Comparison of ENCODE assay signal across 8 cellular contexts in the genomic region with DNA sequence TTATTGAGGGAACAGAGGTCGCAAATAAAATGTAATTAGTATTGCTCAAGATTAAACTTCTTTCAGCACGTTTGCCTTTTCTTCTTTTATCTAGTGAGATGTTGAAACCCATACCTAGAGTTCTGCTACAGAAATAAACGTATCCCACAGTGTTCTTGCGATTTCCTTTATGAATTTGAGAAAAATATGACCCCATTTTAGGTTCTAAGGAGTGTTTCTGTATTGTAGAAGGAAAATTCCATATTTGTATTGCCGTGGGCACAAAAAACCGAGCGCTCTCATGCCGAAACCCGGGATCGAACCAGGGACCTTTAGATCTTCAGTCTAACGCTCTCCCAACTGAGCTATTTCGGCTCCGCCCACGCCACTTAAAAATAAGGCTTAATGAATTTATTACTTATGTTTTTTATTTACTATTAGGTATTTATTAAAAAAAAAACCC. TPM values are rescaled to one million over a fixed set of nuclear protein-coding genes. Genes with fewer than 3 reads are reported as not detected.
A peak's percentile ranks its signal among the peaks of the same experiment; 100 is the strongest.
DNase-seq lines count a peak whose midpoint lies in the region; ATAC-seq and TF ChIP-seq lines count a peak whose summit lies in the region.

No MANE protein-coding gene starts in this region.

- peaks cover 0 to 1% (median 0%) of the 10 kb centered on the region in 4 donors for H3K36me3 ChIP-seq in liver (ENCODE audit: control insufficient read depth in 4 of 4, insufficient read depth in 3 of 4, low read depth in 1 of 4, low read length in 3 of 4)

- H3K27ac ChIP-seq in liver (ENCODE audit: low read depth in 1 of 2, low read length in 2 of 2), result peak overlapping the region; percentile 84 to 88

- peak overlapping the region; percentile 81 for H3K4me3 ChIP-seq in choroid plexus epithelial cell (ENCODE audit: low read depth, low read length)
- H3K4me3 ChIP-seq in liver (ENCODE audit: low read depth in 1 of 3, low read length in 3 of 3), result peak overlapping the region; percentile 60 to 98 (median 84)

- DNase-seq in DMS114 treated with DMSO at 0.1 percent for 48 hours (lab: John Stamatoyannopoulos, UW; ENCODE audit: unreplicated experiment) (peak; percentile 91), NCI-H2227 (lab: John Stamatoyannopoulos, UW; ENCODE audit: unreplicated experiment) (peak; percentile 91), choroid plexus epithelial cell (ENCODE audit: low read depth) (peak; percentile 73), NCI-H1048 (lab: John Stamatoyannopoulos, UW) (no peak)
- DNase-seq in activated CD4-positive, CD25-positive, alpha-beta regulatory T cell treated with anti-CD3 and anti-CD28 coated beads, Interleukin-2, amount 50 U/mL, for 72 hours, result peak; percentile 80
- DNase-seq in stimulated activated CD4-positive, alpha-beta T cell treated with anti-CD3 and anti-CD28 coated beads, Interleukin-4, amount 100 ng/mL, for 4 hours, result peak; percentile 69 to 79

- H3K27me3 ChIP-seq in liver (ENCODE audit: control insufficient read depth in 4 of 4, insufficient read depth in 4 of 4, low read length in 3 of 4), result no peaks in the 10 kb centered on the region

- peak; percentile 22 for ATAC-seq in HG02678 (IDR thresholded peaks at IDR 0.05; ENCODE audit: unreplicated experiment)

- no peaks in the 10 kb centered on the region for H3K9me3 ChIP-seq in liver (ENCODE audit: control insufficient read depth in 4 of 4, low read length in 3 of 4)

- TF ChIP-seq RAD21 in liver (IDR thresholded peaks at IDR 0.05), result no peak

- H3K9ac ChIP-seq in liver (ENCODE audit: low read depth in 1 of 2, low read length in 2 of 2), result peak overlapping the region; percentile 19 to 91

- H3K4me1 ChIP-seq in liver (ENCODE audit: control insufficient read depth in 4 of 4, insufficient read depth in 4 of 4, low read length in 3 of 4), result peaks cover 2 to 29% (median 10%) of the 10 kb centered on the region in 4 donors

- under 1% methylated on average over 14 of the region's 14 CpGs for WGBS in liver

- TF ChIP-seq CTCF in choroid plexus epithelial cell (conservative IDR thresholded peaks at IDR 0.05; ENCODE audit: low read depth, low read length) (no peak), liver (IDR thresholded peaks at IDR 0.05; ENCODE audit: low read depth, low read length, missing input control) (no peak)

TF ChIP-seq in liver, 16 proteins besides CTCF, POLR2A, EP300 and RAD21:
- TF ChIP-seq RXRA (IDR thresholded peaks at IDR 0.05) (no peak), GABPA (IDR thresholded peaks at IDR 0.05 in 1 of 2, conservative IDR thresholded peaks at IDR 0.05 in 1 of 2) (no peak), SP1 (IDR thresholded peaks at IDR 0.05) (no peak), TAF1 (conservative IDR thresholded peaks at IDR 0.05) (no peak), EGR1 (IDR thresholded peaks at IDR 0.05; ENCODE audit: low read depth in 2 of 2) (peak; percentile 87 to 97), HNF4G (IDR thresholded peaks at IDR 0.05) (no peak), JUND (IDR thresholded peaks at IDR 0.05) (no peak), FOXA2 (IDR thresholded peaks at IDR 0.05) (no peak), NR2F2 (IDR thresholded peaks at IDR 0.05) (no peak), YY1 (IDR thresholded peaks at IDR 0.05) (peak; percentile 2)
- TF ChIP-seq, protein P1, sequence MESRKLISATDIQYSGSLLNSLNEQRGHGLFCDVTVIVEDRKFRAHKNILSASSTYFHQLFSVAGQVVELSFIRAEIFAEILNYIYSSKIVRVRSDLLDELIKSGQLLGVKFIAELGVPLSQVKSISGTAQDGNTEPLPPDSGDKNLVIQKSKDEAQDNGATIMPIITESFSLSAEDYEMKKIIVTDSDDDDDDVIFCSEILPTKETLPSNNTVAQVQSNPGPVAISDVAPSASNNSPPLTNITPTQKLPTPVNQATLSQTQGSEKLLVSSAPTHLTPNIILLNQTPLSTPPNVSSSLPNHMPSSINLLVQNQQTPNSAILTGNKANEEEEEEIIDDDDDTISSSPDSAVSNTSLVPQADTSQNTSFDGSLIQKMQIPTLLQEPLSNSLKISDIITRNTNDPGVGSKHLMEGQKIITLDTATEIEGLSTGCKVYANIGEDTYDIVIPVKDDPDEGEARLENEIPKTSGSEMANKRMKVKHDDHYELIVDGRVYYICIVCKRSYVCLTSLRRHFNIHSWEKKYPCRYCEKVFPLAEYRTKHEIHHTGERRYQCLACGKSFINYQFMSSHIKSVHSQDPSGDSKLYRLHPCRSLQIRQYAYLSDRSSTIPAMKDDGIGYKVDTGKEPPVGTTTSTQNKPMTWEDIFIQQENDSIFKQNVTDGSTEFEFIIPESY (IDR thresholded peaks at IDR 0.05), result no peak

RNA-seq across cellular contexts. Expression of a gene that starts 23.7 kb away (rescaled TPM):
- 1 to 10 TPM in 1 of 2 donors, under 1 TPM in 1; 0.42 to 1.1 TPM for total RNA-seq in liver
- polyA plus RNA-seq in liver, result under 1 TPM; 0.19 to 0.31 TPM

RNA-seq across cellular contexts. Expression of a gene that starts 57.6 kb away (rescaled TPM):
- total RNA-seq in liver, result 10 to 100 TPM; 27.3 to 63.3 TPM
- 10 to 100 TPM; 19.6 to 37.7 TPM for polyA plus RNA-seq in liver
